ENCODE assay signal across 16 cellular contexts in the genomic region with DNA sequence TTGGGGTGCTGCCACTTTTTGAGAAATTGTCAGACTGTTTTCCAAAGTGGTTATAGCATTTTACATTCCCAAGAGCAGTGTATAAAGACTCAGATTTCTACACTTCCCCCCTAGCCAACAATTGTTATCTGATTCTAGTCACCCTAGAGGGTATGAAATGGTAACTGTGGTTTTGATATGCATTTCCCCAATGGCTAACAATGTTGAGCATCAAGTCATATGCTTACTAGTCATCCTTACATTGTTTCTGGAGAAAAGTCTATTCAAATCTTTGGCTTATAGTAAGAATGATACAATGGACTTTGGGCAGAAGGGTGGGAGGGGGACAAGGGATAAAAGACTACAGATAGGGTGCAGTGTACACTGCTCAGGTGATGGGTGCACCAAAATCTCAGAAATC.
"Had no signal": no experiment of that assay in that cellular context is flagged by ENCODE, and none has a peak within 500 bp of the region (broad histone marks: within the 10 kb centered on the region; RNA-seq: fewer than 3 reads in every experiment).

No MANE protein-coding gene starts in this region.

- H3K4me1 ChIP-seq: left ventricle myocardium inferior, parathyroid adenoma had no signal

- H3K27ac ChIP-seq: dorsolateral prefrontal cortex, hepatocyte, left ventricle myocardium inferior, parathyroid adenoma, thyroid gland had no signal

- H3K9me3 ChIP-seq: left ventricle myocardium inferior, thyroid gland had no signal

- H3K27ac Mint-ChIP-seq: activated CD4-positive, alpha-beta T cell treated with anti-CD3 and anti-CD28 coated beads, Interleukin-2, amount 10 ng/mL, durations not matched to agents 7 days and 5 days; activated naive CD8-positive, alpha-beta T cell treated with anti-CD3 and anti-CD28 coated beads, Interleukin-2, amount 10 ng/mL, durations not matched to agents 7 days and 5 days; activated T-helper 1 cell treated with anti-CD3 and anti-CD28 coated beads, Interleukin-12 subunit alpha, Interleukin-12 subunit beta, Interleukin-2, Interleukin-4 antibody, amounts not matched to agents 30 ng/mL and 10 ng/mL and 1 ng/mL, durations not matched to agents 14 hours and 24 hours and 36 hours; naive thymus-derived CD8-positive, alpha-beta T cell; stimulated activated effector memory CD8-positive, alpha-beta T cell treated with anti-CD3 and anti-CD28 coated beads, Interleukin-12 subunit alpha, Interleukin-12 subunit beta, amount 100 ng/mL, for 72 hours; T-helper 2 cell treated with Interferon-gamma antibody and Interleukin-4, amounts not matched to agents 5 μg/mL and 100 μg/mL, for 36 hours had no signal

- H3K27me3 Mint-ChIP-seq: activated CD4-positive, alpha-beta T cell treated with anti-CD3 and anti-CD28 coated beads, Interleukin-2, amount 10 ng/mL, durations not matched to agents 7 days and 5 days; activated naive CD8-positive, alpha-beta T cell treated with anti-CD3 and anti-CD28 coated beads, Interleukin-2, amount 10 ng/mL, durations not matched to agents 7 days and 5 days; naive thymus-derived CD8-positive, alpha-beta T cell had no signal

- ATAC-seq: naive thymus-derived CD8-positive, alpha-beta T cell; stimulated activated effector memory CD8-positive, alpha-beta T cell treated with anti-CD3 and anti-CD28 coated beads, Interleukin-12 subunit alpha, Interleukin-12 subunit beta, amount 100 ng/mL, for 72 hours had no signal

- H3K9me3 Mint-ChIP-seq: activated CD4-positive, alpha-beta T cell treated with anti-CD3 and anti-CD28 coated beads, Interleukin-2, amount 10 ng/mL, durations not matched to agents 7 days and 5 days; activated naive CD8-positive, alpha-beta T cell treated with anti-CD3 and anti-CD28 coated beads, Interleukin-2, amount 10 ng/mL, durations not matched to agents 7 days and 5 days; activated T-helper 1 cell treated with anti-CD3 and anti-CD28 coated beads, Interleukin-12 subunit alpha, Interleukin-12 subunit beta, Interleukin-2, Interleukin-4 antibody, amounts not matched to agents 30 ng/mL and 10 ng/mL and 1 ng/mL, durations not matched to agents 14 hours and 24 hours and 36 hours; naive thymus-derived CD8-positive, alpha-beta T cell; stimulated activated effector memory CD8-positive, alpha-beta T cell treated with anti-CD3 and anti-CD28 coated beads, Interleukin-12 subunit alpha, Interleukin-12 subunit beta, amount 100 ng/mL, for 72 hours; T-helper 2 cell treated with Interferon-gamma antibody and Interleukin-4, amounts not matched to agents 5 μg/mL and 100 μg/mL, for 36 hours had no signal

- H3K4me1 Mint-ChIP-seq: activated CD4-positive, alpha-beta T cell treated with anti-CD3 and anti-CD28 coated beads, Interleukin-2, amount 10 ng/mL, durations not matched to agents 7 days and 5 days had no signal

- H3K4me3 ChIP-seq: dorsolateral prefrontal cortex, hepatocyte, left ventricle myocardium inferior, thyroid gland had no signal

- H3K27me3 ChIP-seq: dorsolateral prefrontal cortex, hepatocyte, thyroid gland had no signal

- H3K36me3 ChIP-seq: left ventricle myocardium inferior, thyroid gland had no signal

- DNase-seq: activated CD4-positive, alpha-beta T cell treated with anti-CD3 and anti-CD28 coated beads, Interleukin-2, amount 10 ng/mL, durations not matched to agents 7 days and 5 days; activated CD8-positive, alpha-beta memory T cell treated with anti-CD3 and anti-CD28 coated beads for 24 hours; activated naive CD4-positive, alpha-beta T cell; activated naive CD8-positive, alpha-beta T cell treated with anti-CD3 and anti-CD28 coated beads, Interleukin-2, amount 10 ng/mL, durations not matched to agents 7 days and 5 days; anterior cingulate cortex; dorsolateral prefrontal cortex; erythroblast; kidney; left ventricle myocardium inferior; naive thymus-derived CD8-positive, alpha-beta T cell; thyroid gland had no signal

- H3K4me3 Mint-ChIP-seq: activated CD4-positive, alpha-beta T cell treated with anti-CD3 and anti-CD28 coated beads, Interleukin-2, amount 10 ng/mL, durations not matched to agents 7 days and 5 days; activated naive CD8-positive, alpha-beta T cell treated with anti-CD3 and anti-CD28 coated beads, Interleukin-2, amount 10 ng/mL, durations not matched to agents 7 days and 5 days; activated T-helper 1 cell treated with anti-CD3 and anti-CD28 coated beads, Interleukin-12 subunit alpha, Interleukin-12 subunit beta, Interleukin-2, Interleukin-4 antibody, amounts not matched to agents 30 ng/mL and 10 ng/mL and 1 ng/mL, durations not matched to agents 14 hours and 24 hours and 36 hours; naive thymus-derived CD8-positive, alpha-beta T cell; stimulated activated effector memory CD8-positive, alpha-beta T cell treated with anti-CD3 and anti-CD28 coated beads, Interleukin-12 subunit alpha, Interleukin-12 subunit beta, amount 100 ng/mL, for 72 hours; T-helper 2 cell treated with Interferon-gamma antibody and Interleukin-4, amounts not matched to agents 5 μg/mL and 100 μg/mL, for 36 hours had no signal
